8 cellular contexts compared by ENCODE assay signal in genomic region chr19:51594774-51595109, GRCh38. TPM values are rescaled to one million over a fixed set of nuclear protein-coding genes. Genes with fewer than 3 reads are reported as not detected.
DNase-seq lines count a peak whose midpoint lies in the region; ATAC-seq, FAIRE-seq and TF ChIP-seq lines count a peak whose summit lies in the region.

No MANE protein-coding gene starts in this region.

- H3K9me3 ChIP-seq in kidney (ENCODE audit: control insufficient read depth in 1 of 2, low read length in 2 of 2): no peaks in the 10 kb centered on the region
- H3K9me3 ChIP-seq in thymus (ENCODE audit: control insufficient read depth): peaks cover 1% of the 10 kb centered on the region

- H3K9ac ChIP-seq in kidney (ENCODE audit: low read length in 2 of 2): peak overlapping the region; percentile 44 to 49

- peaks cover 3% of the 10 kb centered on the region for H3K9me3 Mint-ChIP-seq in activated CD8-positive, alpha-beta memory T cell treated with anti-CD3 and anti-CD28 coated beads, Interleukin-2, amount 10 ng/mL, durations not matched to agents 7 days and 5 days (ENCODE audit: low read depth)
- peaks cover 6% of the 10 kb centered on the region for H3K9me3 Mint-ChIP-seq in activated naive CD8-positive, alpha-beta T cell treated with anti-CD3 and anti-CD28 coated beads, Interleukin-2, amount 50 U/mL, for 24 hours

- H3K36me3 ChIP-seq in kidney (ENCODE audit: control insufficient read depth in 1 of 2, insufficient read depth in 2 of 2, low read length in 2 of 2) (no peaks in the 10 kb centered on the region), thymus (ENCODE audit: control insufficient read depth, insufficient read depth) (no peaks in the 10 kb centered on the region)

- CTCF ChIA-PET in activated CD8-positive, alpha-beta memory T cell treated with anti-CD3 and anti-CD28 coated beads, Interleukin-2, amount 10 ng/mL, durations not matched to agents 7 days and 5 days (lab: Charles Lee): interaction anchor here (0.8 to 2.0 kb wide), 4 partner anchors 10 to 121 kb away, joined by 3 to 7 read pairs (median 4); no protein-coding TSS in a partner anchor

- peak overlapping the region; percentile 84 for H3K4me3 Mint-ChIP-seq in activated CD8-positive, alpha-beta memory T cell treated with anti-CD3 and anti-CD28 coated beads, Interleukin-2, amount 10 ng/mL, durations not matched to agents 7 days and 5 days
- H3K4me3 Mint-ChIP-seq in activated naive CD8-positive, alpha-beta T cell treated with anti-CD3 and anti-CD28 coated beads, Interleukin-2, amount 50 U/mL, for 24 hours: peak overlapping the region; percentile 88

- no peak for TF ChIP-seq CTCF in kidney (IDR thresholded peaks at IDR 0.05; ENCODE audit: borderline replicate concordance, extremely low read depth, insufficient read depth)

- H3K36me3 Mint-ChIP-seq in activated CD8-positive, alpha-beta memory T cell treated with anti-CD3 and anti-CD28 coated beads, Interleukin-2, amount 10 ng/mL, durations not matched to agents 7 days and 5 days: peaks cover 2% of the 10 kb centered on the region
- H3K36me3 Mint-ChIP-seq in activated naive CD8-positive, alpha-beta T cell treated with anti-CD3 and anti-CD28 coated beads, Interleukin-2, amount 50 U/mL, for 24 hours (ENCODE audit: low read depth): peaks cover 4% of the 10 kb centered on the region

- H3K4me3 ChIP-seq in kidney (ENCODE audit: low read length in 2 of 2): peak overlapping the region; percentile 81 to 96
- H3K4me3 ChIP-seq in thymus (ENCODE audit: low read length): peak overlapping the region; percentile 61

- H3K27ac Mint-ChIP-seq in activated CD8-positive, alpha-beta memory T cell treated with anti-CD3 and anti-CD28 coated beads, Interleukin-2, amount 10 ng/mL, durations not matched to agents 7 days and 5 days: peak overlapping the region; percentile 75
- H3K27ac Mint-ChIP-seq in activated naive CD8-positive, alpha-beta T cell treated with anti-CD3 and anti-CD28 coated beads, Interleukin-2, amount 50 U/mL, for 24 hours: peak overlapping the region; percentile 87

- H3K4me1 Mint-ChIP-seq in activated CD8-positive, alpha-beta memory T cell treated with anti-CD3 and anti-CD28 coated beads, Interleukin-2, amount 10 ng/mL, durations not matched to agents 7 days and 5 days: peaks cover 16% of the 10 kb centered on the region
- H3K4me1 Mint-ChIP-seq in activated naive CD8-positive, alpha-beta T cell treated with anti-CD3 and anti-CD28 coated beads, Interleukin-2, amount 50 U/mL, for 24 hours: peaks cover 20% of the 10 kb centered on the region

- ATAC-seq in activated CD8-positive, alpha-beta memory T cell treated with anti-CD3 and anti-CD28 coated beads, Interleukin-2, amount 10 ng/mL, durations not matched to agents 7 days and 5 days: no peak
- no peak for ATAC-seq in activated naive CD8-positive, alpha-beta T cell treated with anti-CD3 and anti-CD28 coated beads, Interleukin-2, amount 50 U/mL, for 24 hours
- no peak for ATAC-seq in GM18498 (IDR thresholded peaks at IDR 0.05; ENCODE audit: unreplicated experiment)

- DNase-seq in activated CD8-positive, alpha-beta memory T cell treated with anti-CD3 and anti-CD28 coated beads, Interleukin-2, amount 10 ng/mL, durations not matched to agents 7 days and 5 days: no peak
- no peak for DNase-seq in activated CD8-positive, alpha-beta memory T cell treated with anti-CD3 and anti-CD28 coated beads, Interleukin-2, amount 50 U/mL, for 4 hours
- no peak for DNase-seq in activated naive CD8-positive, alpha-beta T cell treated with anti-CD3 and anti-CD28 coated beads, Interleukin-2, amount 50 U/mL, for 24 hours
- DNase-seq in kidney (no peak), inferior parietal cortex (ENCODE audit: extremely low spot score) (no peak), HuH-7 (ENCODE audit: low spot score) (no peak)

- peak overlapping the region in 1 of 2 donors; percentile 3 for H3K27ac ChIP-seq in kidney (ENCODE audit: low read depth in 2 of 2, low read length in 2 of 2)
- H3K27ac ChIP-seq in thymus (ENCODE audit: low read depth): no peak overlapping the region

- peaks cover 3% of the 10 kb centered on the region for H3K27me3 ChIP-seq in thymus (ENCODE audit: control insufficient read depth, insufficient read depth)

- peaks cover 0 to 15% of the 10 kb centered on the region in 2 donors for H3K4me1 ChIP-seq in kidney (ENCODE audit: control insufficient read depth in 1 of 2, insufficient read depth in 1 of 2, low read depth in 1 of 2, low read length in 2 of 2)
- peaks cover 10% of the 10 kb centered on the region for H3K4me1 ChIP-seq in thymus (ENCODE audit: control insufficient read depth, insufficient read depth, low read length)

- FAIRE-seq in kidney (lab: Jason Lieb, UNC): no peak

- 28% methylated on average over 6 of the region's 6 CpGs for WGBS in thymus

- H3K27me3 Mint-ChIP-seq in activated CD8-positive, alpha-beta memory T cell treated with anti-CD3 and anti-CD28 coated beads, Interleukin-2, amount 10 ng/mL, durations not matched to agents 7 days and 5 days: no peaks in the 10 kb centered on the region
- peaks cover 15% of the 10 kb centered on the region for H3K27me3 Mint-ChIP-seq in activated naive CD8-positive, alpha-beta T cell treated with anti-CD3 and anti-CD28 coated beads, Interleukin-2, amount 50 U/mL, for 24 hours

- intact Hi-C loops in kidney (cut with DNase I): no loop called here

RNA-seq across cellular contexts. Expression of gene ZNF175, which starts 23.7 kb away (rescaled TPM):
- total RNA-seq in activated CD8-positive, alpha-beta memory T cell treated with anti-CD3 and anti-CD28 coated beads, Interleukin-2, amount 10 ng/mL, durations not matched to agents 7 days and 5 days: 10 to 100 TPM in 1 of 2 experiments, 1 to 10 TPM in 1; 8.3 to 10.1 TPM
- total RNA-seq in kidney: 20.1 TPM
- polyA plus RNA-seq in kidney (ENCODE audit: insufficient read depth, low read depth, low replicate concordance): 3.3 TPM
- polyA plus RNA-seq in thymus: 3.9 TPM

RNA-seq across cellular contexts. Expression of gene SIGLEC5, which starts 35.5 kb away (rescaled TPM):
- not detected for total RNA-seq in activated CD8-positive, alpha-beta memory T cell treated with anti-CD3 and anti-CD28 coated beads, Interleukin-2, amount 10 ng/mL, durations not matched to agents 7 days and 5 days
- not detected for total RNA-seq in kidney
- polyA plus RNA-seq in kidney (ENCODE audit: insufficient read depth, low read depth, low replicate concordance): not detected
- polyA plus RNA-seq in thymus: not detected

RNA-seq across cellular contexts. Expression of gene SIGLEC14, which starts 51.9 kb away (rescaled TPM):
- under 1 TPM in 1 of 2 experiments, not detected in 1; 0.91 TPM for total RNA-seq in activated CD8-positive, alpha-beta memory T cell treated with anti-CD3 and anti-CD28 coated beads, Interleukin-2, amount 10 ng/mL, durations not matched to agents 7 days and 5 days
- 11.5 TPM for total RNA-seq in kidney
- 0.26 TPM for polyA plus RNA-seq in kidney (ENCODE audit: insufficient read depth, low read depth, low replicate concordance)
- polyA plus RNA-seq in thymus: 7.3 TPM
